In genomic region chr17:77454560-77455095, GRCh38 we compare ENCODE assay signal across 11 cellular contexts.
DNase-seq lines count a peak whose midpoint lies in the region; ATAC-seq and TF ChIP-seq lines count a peak whose summit lies in the region.
"Had no signal": no experiment of that assay in that cellular context is flagged by ENCODE, and none has a peak within 500 bp of the region (broad histone marks: within the 10 kb centered on the region; RNA-seq: fewer than 3 reads in every experiment).

No MANE protein-coding gene starts in this region.

- intact Hi-C loops in colonic mucosa (cut with DNase I) = no loop called here

- H3K36me3 Mint-ChIP-seq in CD4-positive, CD25-positive, alpha-beta regulatory T cell = peaks cover 22% of the 10 kb centered on the region
- peaks cover 5% of the 10 kb centered on the region for H3K36me3 Mint-ChIP-seq in nephron (ENCODE audit: low read depth)

- peak in 1 of 3 donors; percentile 39 for DNase-seq in CD4-positive, CD25-positive, alpha-beta regulatory T cell
- DNase-seq in LNCaP clone FGC (ENCODE audit: low read depth) = no peak
- DNase-seq in colonic mucosa = no peak
- no peak for DNase-seq in NAMALWA (ENCODE audit: low spot score)
- DNase-seq in SIG-M5 (lab: John Stamatoyannopoulos, UW) = no peak
- DNase-seq in SW480 (ENCODE audit: low spot score) = no peak
- DNase-seq: H9, MG63, uterus had no signal

- H3K4me1 Mint-ChIP-seq in CD4-positive, CD25-positive, alpha-beta regulatory T cell = peaks cover 0 to 54% (median 34%) of the 10 kb centered on the region in 4 donors
- peaks cover 68% of the 10 kb centered on the region for H3K4me1 Mint-ChIP-seq in nephron

- peak overlapping the region; percentile 97 for H3K4me3 ChIP-seq in CD4-positive, CD25-positive, alpha-beta regulatory T cell (ENCODE audit: low read depth, low read length)
- H3K4me3 ChIP-seq in LNCaP clone FGC (ENCODE audit: low read depth, low read length) (peak overlapping the region; percentile 31), colonic mucosa (peak overlapping the region; percentile 34)
- H3K4me3 ChIP-seq: MG63, uterus had no signal

- TF ChIP-seq CTCF in LNCaP clone FGC (IDR thresholded peaks at IDR 0.05; ENCODE audit: control insufficient read depth, extremely low read depth, insufficient read depth) (no peak), colonic mucosa (IDR thresholded peaks at IDR 0.05) (no peak), nephron (IDR thresholded peaks at IDR 0.05; ENCODE audit: unreplicated experiment in 3 of 3) (no peak)

- H3K27me3 Mint-ChIP-seq in CD4-positive, CD25-positive, alpha-beta regulatory T cell = peaks cover 4% of the 10 kb centered on the region
- no peaks in the 10 kb centered on the region for H3K27me3 Mint-ChIP-seq in nephron (ENCODE audit: low read depth)

- no peaks in the 10 kb centered on the region for H3K9me3 ChIP-seq in CD4-positive, CD25-positive, alpha-beta regulatory T cell (ENCODE audit: control insufficient read depth in 2 of 2, low read length in 2 of 2)
- H3K9me3 ChIP-seq in colonic mucosa = no peaks in the 10 kb centered on the region
- H3K9me3 ChIP-seq: MG63, uterus had no signal

- H3K4me1 ChIP-seq in CD4-positive, CD25-positive, alpha-beta regulatory T cell (ENCODE audit: control insufficient read depth, insufficient read depth, low read length, poor library complexity, severe bottlenecking) = peaks cover 84% of the 10 kb centered on the region
- peaks cover 20% of the 10 kb centered on the region for H3K4me1 ChIP-seq in colonic mucosa

- peak overlapping the region; percentile 22 to 67 for H3K9ac ChIP-seq in colonic mucosa (ENCODE audit: low read depth in 2 of 2, low read length in 2 of 2)

- no peak for ATAC-seq in CD4-positive, CD25-positive, alpha-beta regulatory T cell (ENCODE audit: low read depth in 2 of 2)
- ATAC-seq in HG02610 (IDR thresholded peaks at IDR 0.05; ENCODE audit: unreplicated experiment) = no peak

- H3K27ac ChIP-seq in CD4-positive, CD25-positive, alpha-beta regulatory T cell (ENCODE audit: insufficient read depth, low read length, poor library complexity, severe bottlenecking) = peak overlapping the region; percentile 91
- peak overlapping the region; percentile 88 for H3K27ac ChIP-seq in colonic mucosa

- peak overlapping the region; percentile 98 to 100 (median 99) for H3K27ac Mint-ChIP-seq in CD4-positive, CD25-positive, alpha-beta regulatory T cell
- H3K27ac Mint-ChIP-seq in nephron = peak overlapping the region; percentile 51 to 88 (median 68)

- no peaks in the 10 kb centered on the region for H3K27me3 ChIP-seq in CD4-positive, CD25-positive, alpha-beta regulatory T cell (ENCODE audit: control insufficient read depth, insufficient read depth, low read length)
- no peaks in the 10 kb centered on the region for H3K27me3 ChIP-seq in colonic mucosa
- H3K27me3 ChIP-seq: MG63, uterus had no signal

- H3K9me3 Mint-ChIP-seq in CD4-positive, CD25-positive, alpha-beta regulatory T cell = peaks cover 0 to 1% (median 0%) of the 10 kb centered on the region in 7 donors
- no peaks in the 10 kb centered on the region for H3K9me3 Mint-ChIP-seq in nephron
- H3K9me3 Mint-ChIP-seq: H9 had no signal

- H3K36me3 ChIP-seq in CD4-positive, CD25-positive, alpha-beta regulatory T cell (ENCODE audit: control insufficient read depth, insufficient read depth, low read length) = no peaks in the 10 kb centered on the region
- H3K36me3 ChIP-seq in colonic mucosa = no peaks in the 10 kb centered on the region
- H3K36me3 ChIP-seq: uterus had no signal

- H3K4me3 Mint-ChIP-seq in CD4-positive, CD25-positive, alpha-beta regulatory T cell = peak overlapping the region; percentile 91 to 100 (median 96)
- peak overlapping the region; percentile 59 to 64 (median 64) for H3K4me3 Mint-ChIP-seq in nephron
- H3K4me3 Mint-ChIP-seq: H9 had no signal

Comparison
In these comparisons a context has a peak if more than half of its experiments do, and no peak if none do; other contexts are left out.
1. H3K4me3 ChIP-seq: peak in every context shown above with its lines; median percentile 97 in CD4-positive, CD25-positive, alpha-beta regulatory T cell; 34 in colonic mucosa; 31 in LNCaP clone FGC.